33 cellular contexts compared by ENCODE assay signal in the genomic region with DNA sequence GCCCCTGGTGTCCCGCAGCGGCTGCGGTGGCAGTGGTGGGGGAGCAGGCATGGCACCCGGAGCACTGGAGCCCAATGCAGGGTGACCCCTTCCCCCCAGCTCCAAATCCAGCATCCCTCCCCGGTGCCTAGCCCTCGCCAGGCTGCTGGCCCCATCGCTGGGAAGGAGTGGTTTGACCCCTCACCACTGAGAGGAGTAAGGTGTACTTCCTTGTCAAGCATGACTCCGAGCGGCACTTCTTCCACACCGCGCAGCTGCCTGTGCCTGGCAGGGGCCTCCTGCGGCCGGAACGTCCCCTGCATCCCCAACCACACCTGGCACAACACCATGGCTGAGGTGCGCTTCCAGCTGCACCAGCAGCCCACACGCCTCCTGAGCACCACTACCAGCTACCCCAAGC. TPM values are rescaled to one million over a fixed set of nuclear protein-coding genes. Genes with fewer than 3 reads are reported as not detected.
"Had no signal": no experiment of that assay in that cellular context is flagged by ENCODE, and none has a peak within 500 bp of the region (broad histone marks: within the 10 kb centered on the region; RNA-seq: fewer than 3 reads in every experiment).

No MANE protein-coding gene starts in this region.

- H2AFZ ChIP-seq: parathyroid adenoma had no signal

- H3K27ac Mint-ChIP-seq: naive thymus-derived CD8-positive, alpha-beta T cell; natural killer cell treated with Interleukin-12 subunit alpha and Interleukin-12 subunit beta and Interleukin-15 and Interleukin-18, amount 100 ng/mL, for 72 hours; stimulated activated memory B cell treated with anti-CD40 and anti-IgM and Interleukin-4, amounts not matched to agents 10 μg/mL and 1 μg/mL and 100 μg/mL, for 72 hours; type B pancreatic cell had no signal

- ATAC-seq: naive thymus-derived CD8-positive, alpha-beta T cell; sciatic nerve; stimulated activated memory B cell treated with anti-CD40 and anti-IgM and Interleukin-4, amounts not matched to agents 10 μg/mL and 1 μg/mL and 100 μg/mL, for 72 hours; stimulated activated naive CD8-positive, alpha-beta T cell treated with anti-CD3 and anti-CD28 coated beads, Interleukin-15, amount 100 ng/mL, for 72 hours; stimulated activated naive CD8-positive, alpha-beta T cell treated with anti-CD3 and anti-CD28 coated beads, Interleukin-15, Interleukin-2, amounts not matched to agents 100 U/mL and 50 U/mL, for 24 hours; upper lobe of right lung had no signal

- H3K27me3 ChIP-seq: ovary, right atrium auricular region, spleen, suprapubic skin, testis, tibial artery, transverse colon, upper lobe of right lung, uterus had no signal

- H3K9me3 ChIP-seq: ovary, prostate gland, right atrium auricular region, spleen, suprapubic skin, testis, tibial artery, transverse colon, upper lobe of right lung, uterus had no signal

- H3K4me3 Mint-ChIP-seq: naive thymus-derived CD8-positive, alpha-beta T cell; natural killer cell treated with Interleukin-12 subunit alpha and Interleukin-12 subunit beta and Interleukin-15 and Interleukin-18, amount 100 ng/mL, for 72 hours; nephron progenitor cell; neural crest cell; stimulated activated memory B cell treated with anti-CD40 and anti-IgM and Interleukin-4, amounts not matched to agents 10 μg/mL and 1 μg/mL and 100 μg/mL, for 72 hours; stimulated activated naive CD8-positive, alpha-beta T cell treated with anti-CD3 and anti-CD28 coated beads, Interleukin-15, amount 100 ng/mL, for 72 hours; type B pancreatic cell had no signal

- H3K9ac ChIP-seq: parathyroid adenoma had no signal

- H3K27me3 Mint-ChIP-seq: naive B cell; naive thymus-derived CD8-positive, alpha-beta T cell; natural killer cell treated with Interleukin-12 subunit alpha and Interleukin-12 subunit beta and Interleukin-15 and Interleukin-18, amount 100 ng/mL, for 72 hours; stimulated activated memory B cell treated with anti-CD40 and anti-IgM and Interleukin-4, amounts not matched to agents 10 μg/mL and 1 μg/mL and 100 μg/mL, for 72 hours; stimulated activated naive CD8-positive, alpha-beta T cell treated with anti-CD3 and anti-CD28 coated beads, Interleukin-15, amount 100 ng/mL, for 72 hours; type B pancreatic cell had no signal

- H3K4me1 ChIP-seq: parathyroid adenoma, prostate gland, suprapubic skin, testis, tibial artery, transverse colon, uterus had no signal

- DNase-seq: naive B cell; naive thymus-derived CD8-positive, alpha-beta T cell; nephron progenitor cell; occipital lobe; ovary; retina; spleen; stimulated activated CD4-positive, alpha-beta T cell treated with anti-CD3 and anti-CD28 coated beads, Interleukin-12 subunit alpha, Interleukin-12 subunit beta, amount 100 ng/mL, for 4 hours; stimulated activated CD4-positive, alpha-beta T cell treated with anti-CD3 and anti-CD28 coated beads, Interleukin-1b, Interleukin-23, amount 100 ng/mL, for 48 hours; stimulated activated CD4-positive, alpha-beta T cell treated with anti-CD3 and anti-CD28 coated beads, Interleukin-4, amount 100 ng/mL, for 1 hour; stimulated activated CD4-positive, alpha-beta T cell treated with anti-CD3 and anti-CD28 coated beads, Interleukin-4, amount 100 ng/mL, for 4 hours; stimulated activated CD8-positive, alpha-beta memory T cell treated with anti-CD3 and anti-CD28 coated beads, Interleukin-4, amount 100 ng/mL, for 48 hours; stimulated activated naive CD4-positive, alpha-beta T cell; stimulated activated naive CD8-positive, alpha-beta T cell treated with anti-CD3 and anti-CD28 coated beads, Interleukin-15, amount 100 ng/mL, for 72 hours; stimulated activated naive CD8-positive, alpha-beta T cell treated with anti-CD3 and anti-CD28 coated beads, Interleukin-15, Interleukin-2, amounts not matched to agents 100 U/mL and 50 U/mL, for 24 hours; substantia nigra; testis; tibial artery; transverse colon; upper lobe of right lung; uterus had no signal

- H3K27ac ChIP-seq: ovary, parathyroid adenoma, prostate gland, right atrium auricular region, skin epidermis, spleen, suprapubic skin, testis, tibial artery, transverse colon, upper lobe of right lung, uterus had no signal

- H3K4me2 ChIP-seq: smooth muscle cell had no signal

- H3K36me3 ChIP-seq: ovary, prostate gland, uterus had no signal

- H3K4me1 Mint-ChIP-seq: nephron progenitor cell had no signal

- H3K4me3 ChIP-seq: ovary, prostate gland, right atrium auricular region, skin epidermis, smooth muscle cell, spleen, suprapubic skin, testis, tibial artery, transverse colon, upper lobe of right lung, uterus had no signal

RNA-seq across cellular contexts. Expression of a gene that starts 42.1 kb away (rescaled TPM):
- total RNA-seq: naive thymus-derived CD8-positive, alpha-beta T cell; neural crest cell; occipital lobe; osteoblast; sciatic nerve; smooth muscle cell had no signal
- polyA plus RNA-seq: smooth muscle cell had no signal
